Comparison of ENCODE assay signal across 25 cellular contexts in the genomic region with DNA sequence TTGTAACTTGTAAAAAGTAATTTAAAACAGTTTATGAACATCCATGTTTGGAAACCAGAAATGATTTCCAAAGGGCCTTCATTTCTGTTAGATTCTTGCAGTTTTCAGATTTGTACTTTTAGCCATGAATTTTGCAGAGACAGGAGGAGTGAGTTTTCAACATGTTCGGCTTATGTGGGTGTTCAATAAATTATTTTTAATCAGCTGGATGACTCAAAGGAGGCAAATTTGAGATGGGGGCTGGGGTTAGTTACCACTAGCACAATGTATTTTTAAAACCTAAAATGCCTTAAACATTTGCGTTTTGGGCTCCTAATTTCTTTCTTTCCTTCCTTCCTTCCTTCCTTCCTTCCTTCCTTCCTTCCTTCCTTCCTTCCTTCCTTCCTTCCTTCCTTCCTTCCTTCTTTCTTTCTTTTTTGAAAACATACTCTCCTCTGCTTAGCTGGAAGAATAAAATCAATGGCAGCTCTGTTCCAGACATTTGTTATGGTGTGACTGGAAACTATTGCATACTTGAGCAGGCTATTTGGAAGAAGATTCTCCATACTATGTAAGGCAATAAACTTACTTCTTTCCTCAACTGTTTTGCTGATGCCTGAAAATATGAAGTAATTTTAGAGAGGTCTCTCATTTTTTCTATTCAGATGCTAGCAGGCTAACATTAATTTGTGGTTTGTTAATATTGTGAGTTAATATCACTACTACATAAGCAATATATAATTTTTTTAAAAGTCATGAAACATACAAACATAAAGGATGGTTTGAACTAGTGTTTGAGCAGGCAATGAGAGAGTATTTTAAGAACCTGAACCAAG.
DNase-seq lines count a peak whose midpoint lies in the region; ATAC-seq and TF ChIP-seq lines count a peak whose summit lies in the region.
"Had no signal": no experiment of that assay in that cellular context is flagged by ENCODE, and none has a peak within 500 bp of the region (broad histone marks: within the 10 kb centered on the region; RNA-seq: fewer than 3 reads in every experiment).

No MANE protein-coding gene starts in this region.

- peaks cover 3% of the 10 kb centered on the region for H3K9me3 Mint-ChIP-seq in nephron
- no peaks in the 10 kb centered on the region for H3K9me3 Mint-ChIP-seq in T-cell
- H3K9me3 Mint-ChIP-seq: CD8-positive, alpha-beta memory T cell had no signal

- H3K4me1 Mint-ChIP-seq in nephron = peaks cover 21% of the 10 kb centered on the region
- H3K4me1 Mint-ChIP-seq in T-cell = no peaks in the 10 kb centered on the region
- H3K4me1 Mint-ChIP-seq: CD14-positive monocyte; CD4-positive, alpha-beta memory T cell; CD4-positive, CD25-positive, alpha-beta regulatory T cell; CD8-positive, alpha-beta memory T cell had no signal

- no peak for TF ChIP-seq CTCF in nephron (IDR thresholded peaks at IDR 0.05; ENCODE audit: unreplicated experiment in 3 of 3)

- no peaks in the 10 kb centered on the region for H3K36me3 ChIP-seq in SK-N-MC (ENCODE audit: insufficient read depth, low read length)
- H3K36me3 ChIP-seq: BE2C, BLaER1 had no signal

- peak overlapping the region; percentile 63 for H3K4me3 ChIP-seq in SK-N-MC
- H3K4me3 ChIP-seq: BLaER1, GM12878 had no signal

- H3K36me3 Mint-ChIP-seq in nephron (ENCODE audit: low read depth) = no peaks in the 10 kb centered on the region
- H3K36me3 Mint-ChIP-seq in T-cell = no peaks in the 10 kb centered on the region
- H3K36me3 Mint-ChIP-seq: CD14-positive monocyte; CD4-positive, alpha-beta memory T cell; CD4-positive, CD25-positive, alpha-beta regulatory T cell; CD8-positive, alpha-beta memory T cell had no signal

- H3K27me3 Mint-ChIP-seq in nephron (ENCODE audit: low read depth) = peaks cover 3% of the 10 kb centered on the region
- H3K27me3 Mint-ChIP-seq in T-cell = peaks cover 6 to 13% of the 10 kb centered on the region in 2 donors
- H3K27me3 Mint-ChIP-seq: CD4-positive, CD25-positive, alpha-beta regulatory T cell had no signal

- peak overlapping the region; percentile 72 for H3K9ac ChIP-seq in SK-N-MC (ENCODE audit: insufficient read length)
- H3K9ac ChIP-seq: BLaER1 had no signal

- H3K27ac ChIP-seq in SK-N-MC = peak overlapping the region; percentile 99
- H3K27ac ChIP-seq: BLaER1 had no signal

- intact Hi-C loops in left colon (cut with DNase I, micrococcal nuclease) = no loop called here

- H3K4me3 Mint-ChIP-seq in nephron (no peak overlapping the region), T-cell (no peak overlapping the region)
- H3K4me3 Mint-ChIP-seq: CD14-positive monocyte; CD4-positive, alpha-beta memory T cell; CD4-positive, CD25-positive, alpha-beta regulatory T cell; CD8-positive, alpha-beta memory T cell had no signal

- peak overlapping the region; percentile 20 to 75 (median 65) for H3K27ac Mint-ChIP-seq in nephron
- H3K27ac Mint-ChIP-seq in T-cell = no peak overlapping the region
- H3K27ac Mint-ChIP-seq: CD4-positive, alpha-beta memory T cell; CD4-positive, CD25-positive, alpha-beta regulatory T cell; CD8-positive, alpha-beta memory T cell had no signal

- H3K9me3 ChIP-seq in SK-N-MC (ENCODE audit: low read depth, low read length) = no peaks in the 10 kb centered on the region
- H3K9me3 ChIP-seq: BE2C, BLaER1 had no signal

- CTCF ChIA-PET in T-cell (lab: Charles Lee) = no interaction called here

- DNase-seq in Ammon's horn (ENCODE audit: low spot score) (peak; percentile 22), SK-N-MC (ENCODE audit: low read depth, low spot score) (peak; percentile 93), T-cell (no peak), left colon (no peak), activated gamma-delta T cell treated with Interleukin-2 at 50 U/mL for 16 hours (no peak), T1000 (lab: John Stamatoyannopoulos, UW) (no peak)
- DNase-seq: 8988T; AML-193; BE2C; C1 segment of cervical spinal cord; CD4-positive, alpha-beta memory T cell; CD4-positive, CD25-positive, alpha-beta regulatory T cell; CD8-positive, alpha-beta memory T cell; COR-L47; DMS 273 treated with DMSO at 0.1 percent for 48 hours; DMS153; DMS53; DMS79; DND-41; EL; GDM1 had no signal

- POLR2A ChIA-PET in T-cell (lab: Charles Lee) = no interaction called here

- ATAC-seq in T-cell (replicated peaks in 1 of 4) (no peak), left colon (no peak)
- ATAC-seq: GM12878 had no signal

Comparison
In these comparisons a context has a peak if more than half of its experiments do, and no peak if none do; other contexts are left out.
1. DNase-seq: peak in Ammon's horn (single experiment) and SK-N-MC (single experiment); none in T-cell (0 of 34), left colon (0 of 2), activated gamma-delta T cell treated with Interleukin-2 at 50 U/mL for 16 hours (single experiment) and T1000 (single experiment).
2. H3K27ac Mint-ChIP-seq: peak in nephron (3 of 3); none in T-cell (0 of 2).